ENCODE assay signal across 31 cellular contexts in genomic region chr2:88651646-88652045, GRCh38.
"Had no signal": no experiment of that assay in that cellular context is flagged by ENCODE, and none has a peak within 500 bp of the region (broad histone marks: within the 10 kb centered on the region; RNA-seq: fewer than 3 reads in every experiment).

No MANE protein-coding gene starts in this region.

- H3K4me2 ChIP-seq: KMS-11 had no signal

- H3K4me1 ChIP-seq: SJCRH30 had no signal

- H3K36me3 Mint-ChIP-seq: activated naive CD8-positive, alpha-beta T cell treated with anti-CD3 and anti-CD28 coated beads for 36 hours had no signal

- H3K4me3 ChIP-seq: cardiac muscle cell, SJCRH30, SK-N-MC had no signal

- H3K9me3 ChIP-seq: SJCRH30 had no signal

- H3K36me3 ChIP-seq: brain microvascular endothelial cell, cardiac muscle cell, SJCRH30 had no signal

- DNase-seq: activated CD4-positive, alpha-beta T cell treated with anti-CD3 and anti-CD28 coated beads, Interleukin-2, amount 10 ng/mL, durations not matched to agents 24 days and 14 days; activated CD4-positive, alpha-beta T cell treated with anti-CD3 and anti-CD28 coated beads, Interleukin-2, amount 50 U/mL, for 4 hours; activated CD8-positive, alpha-beta T cell treated with anti-CD3 and anti-CD28 coated beads for 36 hours; activated effector memory CD4-positive, alpha-beta T cell treated with Interleukin-2 at 50 U/mL for 16 hours; activated naive CD4-positive, alpha-beta T cell; activated naive CD4-positive, alpha-beta T cell treated with anti-CD3 and anti-CD28 coated beads, Interleukin-2, amount 50 U/mL, for 16 hours; activated naive CD8-positive, alpha-beta T cell treated with anti-CD3 and anti-CD28 coated beads for 36 hours; activated T-cell treated with anti-CD3 and anti-CD28 coated beads for 4 hours; activated T-cell treated with anti-CD3 and anti-CD28 coated beads, Interleukin-2, amount 50 U/mL, for 4 hours; amniotic stem cell; aorta; brain microvascular endothelial cell; MM.1S; MV-4-11; NCI-H1092; NCI-H1436 treated with DMSO at 0.1 percent for 48 hours; NCI-H1694 treated with DMSO at 0.1 percent for 48 hours; NCI-H345; NCI-H510A; NCI-H526; NCI-H748 treated with DMSO at 0.1 percent for 48 hours; NK-92 treated with Interleukin-12 subunit alpha and Interleukin-12 subunit beta, amount 100 ng/mL, for 24 hours; SHP77; SJCRH30 had no signal

- H3K27me3 ChIP-seq: brain microvascular endothelial cell, cardiac muscle cell, SJCRH30 had no signal

- H3K9me3 Mint-ChIP-seq: activated CD4-positive, alpha-beta T cell treated with anti-CD3 and anti-CD28 coated beads, Interleukin-2, amount 10 ng/mL, durations not matched to agents 24 days and 14 days; activated CD8-positive, alpha-beta T cell treated with anti-CD3 and anti-CD28 coated beads for 36 hours; activated naive CD8-positive, alpha-beta T cell treated with anti-CD3 and anti-CD28 coated beads for 36 hours; activated T-cell treated with anti-CD3 and anti-CD28 coated beads, Interleukin-2, amount 50 U/mL, for 4 hours; activated T-helper 1 cell treated with anti-CD3 and anti-CD28 coated beads, Interleukin-12 subunit alpha, Interleukin-12 subunit beta, Interleukin-2, Interleukin-4 antibody, amounts not matched to agents 30 ng/mL and 10 ng/mL and 1 ng/mL, durations not matched to agents 14 hours and 24 hours and 36 hours; T-helper 1 cell treated with Interleukin-12 subunit alpha and Interleukin-12 subunit beta and Interleukin-4 antibody, amounts not matched to agents 30 μg/mL and 1 μg/mL, for 36 hours; T-helper 2 cell treated with Interferon-gamma antibody and Interleukin-4, amounts not matched to agents 5 μg/mL and 100 μg/mL, for 36 hours had no signal

- H3K4me1 Mint-ChIP-seq: activated CD4-positive, alpha-beta T cell treated with anti-CD3 and anti-CD28 coated beads, Interleukin-2, amount 10 ng/mL, durations not matched to agents 24 days and 14 days; activated naive CD8-positive, alpha-beta T cell treated with anti-CD3 and anti-CD28 coated beads for 36 hours had no signal

- H3K27ac ChIP-seq: brain microvascular endothelial cell, cardiac muscle cell, KMS-11, SJCRH30, SK-N-MC had no signal

- H3K9ac ChIP-seq: KMS-11 had no signal

- ATAC-seq: activated CD8-positive, alpha-beta T cell treated with anti-CD3 and anti-CD28 coated beads for 36 hours; activated T-cell treated with anti-CD3 and anti-CD28 coated beads, Interleukin-2, amount 50 U/mL, for 4 hours; Panc1 had no signal

- H3K4me3 Mint-ChIP-seq: activated CD4-positive, alpha-beta T cell treated with anti-CD3 and anti-CD28 coated beads, Interleukin-2, amount 10 ng/mL, durations not matched to agents 24 days and 14 days; activated CD8-positive, alpha-beta T cell treated with anti-CD3 and anti-CD28 coated beads for 36 hours; activated naive CD8-positive, alpha-beta T cell treated with anti-CD3 and anti-CD28 coated beads for 36 hours; activated T-cell treated with anti-CD3 and anti-CD28 coated beads, Interleukin-2, amount 50 U/mL, for 4 hours; activated T-helper 1 cell treated with anti-CD3 and anti-CD28 coated beads, Interleukin-12 subunit alpha, Interleukin-12 subunit beta, Interleukin-2, Interleukin-4 antibody, amounts not matched to agents 30 ng/mL and 10 ng/mL and 1 ng/mL, durations not matched to agents 14 hours and 24 hours and 36 hours; T-helper 1 cell treated with Interleukin-12 subunit alpha and Interleukin-12 subunit beta and Interleukin-4 antibody, amounts not matched to agents 30 μg/mL and 1 μg/mL, for 36 hours; T-helper 2 cell treated with Interferon-gamma antibody and Interleukin-4, amounts not matched to agents 5 μg/mL and 100 μg/mL, for 36 hours had no signal

- H3K27ac Mint-ChIP-seq: activated CD4-positive, alpha-beta T cell treated with anti-CD3 and anti-CD28 coated beads, Interleukin-2, amount 10 ng/mL, durations not matched to agents 24 days and 14 days; activated CD8-positive, alpha-beta T cell treated with anti-CD3 and anti-CD28 coated beads for 36 hours; activated naive CD8-positive, alpha-beta T cell treated with anti-CD3 and anti-CD28 coated beads for 36 hours; activated T-helper 1 cell treated with anti-CD3 and anti-CD28 coated beads, Interleukin-12 subunit alpha, Interleukin-12 subunit beta, Interleukin-2, Interleukin-4 antibody, amounts not matched to agents 30 ng/mL and 10 ng/mL and 1 ng/mL, durations not matched to agents 14 hours and 24 hours and 36 hours; T-helper 1 cell treated with Interleukin-12 subunit alpha and Interleukin-12 subunit beta and Interleukin-4 antibody, amounts not matched to agents 30 μg/mL and 1 μg/mL, for 36 hours; T-helper 2 cell treated with Interferon-gamma antibody and Interleukin-4, amounts not matched to agents 5 μg/mL and 100 μg/mL, for 36 hours had no signal

- H3K27me3 Mint-ChIP-seq: activated CD4-positive, alpha-beta T cell treated with anti-CD3 and anti-CD28 coated beads, Interleukin-2, amount 10 ng/mL, durations not matched to agents 24 days and 14 days; activated CD8-positive, alpha-beta T cell treated with anti-CD3 and anti-CD28 coated beads for 36 hours; activated naive CD8-positive, alpha-beta T cell treated with anti-CD3 and anti-CD28 coated beads for 36 hours had no signal
